ENCODE assay signal across 31 cellular contexts in genomic region chr5:74069741-74070140, GRCh38.
"Had no signal": no experiment of that assay in that cellular context is flagged by ENCODE, and none has a peak within 500 bp of the region (broad histone marks: within the 10 kb centered on the region; RNA-seq: fewer than 3 reads in every experiment).

No MANE protein-coding gene starts in this region.

- H3K36me3 ChIP-seq: brain microvascular endothelial cell, breast epithelium, WERI-Rb-1 had no signal

- H3K27me3 ChIP-seq: body of pancreas, brain microvascular endothelial cell, breast epithelium had no signal

- H3K9me3 ChIP-seq: body of pancreas, breast epithelium had no signal

- H3K27ac ChIP-seq: body of pancreas, brain microvascular endothelial cell, breast epithelium, WERI-Rb-1 had no signal

- DNase-seq: activated CD4-positive, alpha-beta memory T cell treated with anti-CD3 and anti-CD28 coated beads, Interleukin-2, amount 10 ng/mL, durations not matched to agents 7 days and 5 days; activated CD4-positive, alpha-beta T cell treated with anti-CD3 and anti-CD28 coated beads for 1 hour; activated CD4-positive, alpha-beta T cell treated with anti-CD3 and anti-CD28 coated beads for 36 hours; activated CD4-positive, alpha-beta T cell treated with anti-CD3 and anti-CD28 coated beads for 48 hours; activated CD4-positive, alpha-beta T cell treated with anti-CD3 and anti-CD28 coated beads, Interleukin-2, amount 10 ng/mL, durations not matched to agents 7 days and 5 days; activated CD4-positive, alpha-beta T cell treated with anti-CD3 and anti-CD28 coated beads, Interleukin-2, amount 50 U/mL, for 48 hours; activated CD4-positive, CD25-positive, alpha-beta regulatory T cell; activated CD8-positive, alpha-beta memory T cell treated with anti-CD3 and anti-CD28 coated beads for 24 hours; activated CD8-positive, alpha-beta memory T cell treated with anti-CD3 and anti-CD28 coated beads, Interleukin-2, amount 10 ng/mL, durations not matched to agents 7 days and 5 days; activated CD8-positive, alpha-beta memory T cell treated with anti-CD3 and anti-CD28 coated beads, Interleukin-2, amount 50 U/mL, for 48 hours; activated CD8-positive, alpha-beta T cell treated with anti-CD3 and anti-CD28 coated beads, Interleukin-2, amount 10 ng/mL, durations not matched to agents 7 days and 5 days; activated effector memory CD4-positive, alpha-beta T cell treated with Interleukin-2 at 50 U/mL for 16 hours; activated gamma-delta T cell; activated naive CD4-positive, alpha-beta T cell treated with anti-CD3 and anti-CD28 coated beads, Interleukin-2, amount 10 ng/mL, durations not matched to agents 7 days and 5 days; activated naive CD4-positive, alpha-beta T cell treated with Interleukin-2 at 50 U/mL for 16 hours; activated naive CD8-positive, alpha-beta T cell treated with anti-CD3 and anti-CD28 coated beads, Interleukin-2, amount 10 ng/mL, durations not matched to agents 7 days and 5 days; activated naive CD8-positive, alpha-beta T cell treated with anti-CD3 and anti-CD28 coated beads, Interleukin-2, amount 50 U/mL, for 24 hours; activated T-cell treated with anti-CD3 and anti-CD28 coated beads, Interleukin-2, amount 50 U/mL, for 24 hours; activated T-cell treated with anti-CD3 and anti-CD28 coated beads, Interleukin-2, amount 50 U/mL, for 48 hours; amniotic stem cell; aorta; body of pancreas; brain microvascular endothelial cell; central memory CD4-positive, alpha-beta T cell; T-helper 1 cell; T-helper 2 cell; T-helper 9 cell; WERI-Rb-1 had no signal

- H3K4me3 ChIP-seq: body of pancreas, breast epithelium had no signal

- ATAC-seq: activated CD4-positive, alpha-beta T cell treated with anti-CD3 and anti-CD28 coated beads for 36 hours; activated CD4-positive, CD25-positive, alpha-beta regulatory T cell treated with anti-CD3 and anti-CD28 coated beads, Interleukin-2, amount 50 U/mL, for 24 hours; activated CD8-positive, alpha-beta memory T cell treated with anti-CD3 and anti-CD28 coated beads, Interleukin-2, amount 10 ng/mL, durations not matched to agents 7 days and 5 days; activated CD8-positive, alpha-beta T cell treated with anti-CD3 and anti-CD28 coated beads, Interleukin-2, amount 10 ng/mL, durations not matched to agents 7 days and 5 days; activated naive CD8-positive, alpha-beta T cell treated with anti-CD3 and anti-CD28 coated beads, Interleukin-2, amount 50 U/mL, for 24 hours; body of pancreas; WTC11 had no signal

- H3K4me1 ChIP-seq: breast epithelium had no signal
